ENCODE assay signal across 29 cellular contexts in genomic region chr4:101040776-101041175, GRCh38.
"Had no signal": no experiment of that assay in that cellular context is flagged by ENCODE, and none has a peak within 500 bp of the region (broad histone marks: within the 10 kb centered on the region; RNA-seq: fewer than 3 reads in every experiment).

No MANE protein-coding gene starts in this region.

- H3K27ac ChIP-seq: brain microvascular endothelial cell, esophagus muscularis mucosa, foreskin keratinocyte, gastrocnemius medialis, heart left ventricle had no signal

- H3K27me3 ChIP-seq: brain microvascular endothelial cell, esophagus muscularis mucosa, foreskin keratinocyte, gastrocnemius medialis, heart left ventricle had no signal

- DNase-seq: activated CD4-positive, alpha-beta memory T cell treated with anti-CD3 and anti-CD28 coated beads, Interleukin-2, amount 10 ng/mL, durations not matched to agents 7 days and 5 days; activated CD4-positive, alpha-beta T cell treated with anti-CD3 and anti-CD28 coated beads for 1 hour; activated CD4-positive, alpha-beta T cell treated with anti-CD3 and anti-CD28 coated beads for 4 hours; activated CD4-positive, alpha-beta T cell treated with anti-CD3 and anti-CD28 coated beads, Interleukin-2, amount 10 ng/mL, durations not matched to agents 7 days and 5 days; activated CD4-positive, alpha-beta T cell treated with anti-CD3 and anti-CD28 coated beads, Interleukin-2, amount 50 U/mL, for 4 hours; activated CD8-positive, alpha-beta memory T cell treated with anti-CD3 and anti-CD28 coated beads, Interleukin-2, amount 50 U/mL, for 48 hours; activated effector memory CD4-positive, alpha-beta T cell treated with Interleukin-2 at 50 U/mL for 16 hours; activated gamma-delta T cell treated with Interleukin-2 at 50 U/mL for 16 hours; activated naive CD4-positive, alpha-beta T cell treated with anti-CD3 and anti-CD28 coated beads, Interleukin-2, amount 50 U/mL, for 16 hours; activated naive CD4-positive, alpha-beta T cell treated with Interleukin-2 at 50 U/mL for 16 hours; activated T-cell treated with anti-CD3 and anti-CD28 coated beads for 4 hours; activated T-cell treated with anti-CD3 and anti-CD28 coated beads, Interleukin-2, amount 50 U/mL, for 24 hours; activated T-cell treated with anti-CD3 and anti-CD28 coated beads, Interleukin-2, amount 50 U/mL, for 72 hours; amniotic stem cell; anterior cingulate cortex; brain microvascular endothelial cell; cortex of kidney; dermis blood vessel endothelial cell; effector CD4-positive, alpha-beta T cell; effector memory CD8-positive, alpha-beta T cell; erythroblast; foreskin keratinocyte; gastrocnemius medialis; glutamatergic neuron; heart left ventricle; T-helper 2 cell had no signal

- H3K36me3 ChIP-seq: brain microvascular endothelial cell, gastrocnemius medialis had no signal

- H3K4me1 ChIP-seq: foreskin keratinocyte had no signal

- H3K4me3 ChIP-seq: esophagus muscularis mucosa, gastrocnemius medialis, heart left ventricle had no signal

- H3K27ac Mint-ChIP-seq: activated CD4-positive, alpha-beta memory T cell treated with anti-CD3 and anti-CD28 coated beads, Interleukin-2, amount 10 ng/mL, durations not matched to agents 7 days and 5 days; activated CD4-positive, alpha-beta T cell treated with anti-CD3 and anti-CD28 coated beads, Interleukin-2, amount 10 ng/mL, durations not matched to agents 7 days and 5 days; activated naive CD8-positive, alpha-beta T cell; activated T-cell treated with anti-CD3 and anti-CD28 coated beads, Interleukin-2, amount 50 U/mL, for 24 hours; activated T-cell treated with anti-CD3 and anti-CD28 coated beads, Interleukin-2, amount 50 U/mL, for 72 hours; activated T-helper 17 cell treated with anti-CD3 and anti-CD28 coated beads, Interleukin-2, amount 50 U/mL, for 72 hours; effector memory CD8-positive, alpha-beta T cell had no signal

- ATAC-seq: activated T-cell treated with anti-CD3 and anti-CD28 coated beads, Interleukin-2, amount 50 U/mL, for 72 hours; activated T-helper 17 cell treated with anti-CD3 and anti-CD28 coated beads, Interleukin-2, amount 50 U/mL, for 72 hours; effector memory CD8-positive, alpha-beta T cell; foreskin keratinocyte; gastrocnemius medialis; heart left ventricle had no signal

- H3K9me3 Mint-ChIP-seq: activated CD4-positive, alpha-beta memory T cell treated with anti-CD3 and anti-CD28 coated beads, Interleukin-2, amount 10 ng/mL, durations not matched to agents 7 days and 5 days; activated CD4-positive, alpha-beta T cell treated with anti-CD3 and anti-CD28 coated beads, Interleukin-2, amount 10 ng/mL, durations not matched to agents 7 days and 5 days; activated T-cell treated with anti-CD3 and anti-CD28 coated beads, Interleukin-2, amount 50 U/mL, for 24 hours; activated T-cell treated with anti-CD3 and anti-CD28 coated beads, Interleukin-2, amount 50 U/mL, for 72 hours; activated T-helper 17 cell treated with anti-CD3 and anti-CD28 coated beads, Interleukin-2, amount 50 U/mL, for 72 hours; effector memory CD8-positive, alpha-beta T cell had no signal

- H3K4me3 Mint-ChIP-seq: activated CD4-positive, alpha-beta memory T cell treated with anti-CD3 and anti-CD28 coated beads, Interleukin-2, amount 10 ng/mL, durations not matched to agents 7 days and 5 days; activated CD4-positive, alpha-beta T cell treated with anti-CD3 and anti-CD28 coated beads, Interleukin-2, amount 10 ng/mL, durations not matched to agents 7 days and 5 days; activated naive CD8-positive, alpha-beta T cell; activated T-cell treated with anti-CD3 and anti-CD28 coated beads, Interleukin-2, amount 50 U/mL, for 24 hours; activated T-cell treated with anti-CD3 and anti-CD28 coated beads, Interleukin-2, amount 50 U/mL, for 72 hours; activated T-helper 17 cell treated with anti-CD3 and anti-CD28 coated beads, Interleukin-2, amount 50 U/mL, for 72 hours; effector memory CD8-positive, alpha-beta T cell had no signal

- H3K27me3 Mint-ChIP-seq: activated CD4-positive, alpha-beta memory T cell treated with anti-CD3 and anti-CD28 coated beads, Interleukin-2, amount 10 ng/mL, durations not matched to agents 7 days and 5 days; activated CD4-positive, alpha-beta T cell treated with anti-CD3 and anti-CD28 coated beads, Interleukin-2, amount 10 ng/mL, durations not matched to agents 7 days and 5 days; activated naive CD8-positive, alpha-beta T cell; activated T-cell treated with anti-CD3 and anti-CD28 coated beads, Interleukin-2, amount 50 U/mL, for 24 hours; activated T-helper 17 cell treated with anti-CD3 and anti-CD28 coated beads, Interleukin-2, amount 50 U/mL, for 72 hours; effector memory CD8-positive, alpha-beta T cell had no signal

- H3K9me3 ChIP-seq: esophagus muscularis mucosa, gastrocnemius medialis, heart left ventricle had no signal
